In genomic region chr2:71220743-71221142, GRCh38 we compare ENCODE assay signal across 16 cellular contexts. TPM values are rescaled to one million over a fixed set of nuclear protein-coding genes. Genes with fewer than 3 reads are reported as not detected.
DNase-seq lines count a peak whose midpoint lies in the region; TF ChIP-seq lines count a peak whose summit lies in the region.
"Had no signal": no experiment of that assay in that cellular context is flagged by ENCODE, and none has a peak within 500 bp of the region (broad histone marks: within the 10 kb centered on the region; RNA-seq: fewer than 3 reads in every experiment).

No MANE protein-coding gene starts in this region.

- H3K9me3 Mint-ChIP-seq in MCF 10A (ENCODE audit: unreplicated experiment), result no peaks in the 10 kb centered on the region

- H2AFZ ChIP-seq in mammary epithelial cell (ENCODE audit: low read depth, low read length), result no peak overlapping the region

- CTCF ChIA-PET in mammary epithelial cell (lab: Charles Lee; ENCODE audit: low non-redundant PET), result no interaction called here
- CTCF ChIA-PET in MCF 10A (lab: Yijun Ruan, JAX), result interaction anchor here (0.6 to 6.3 kb wide), 11 partner anchors 10 to 184 kb away, joined by 3 to 53 read pairs (median 4); partner anchors contain the start of gene ZNF638
- CTCF ChIA-PET in HEK293T (lab: Yijun Ruan, JAX), result interaction anchor here (1.2 kb wide), 1 partner anchor 79 kb away, joined by 4 read pairs; no protein-coding TSS in a partner anchor

- in situ Hi-C loops in mammary epithelial cell (cut with MboI; ENCODE audit: low sequenced_read_pairs in 2 of 2) (no loop called here), SK-MEL-5 (cut with HindIII; ENCODE audit: low pct_unique_long_range_greater_than_20kb, low sequenced_read_pairs) (loop anchor here (10.0 kb wide), 1 partner anchor 74 kb away; no protein-coding TSS in a partner anchor)

- H3K4me1 ChIP-seq in mammary epithelial cell (ENCODE audit: insufficient read depth, low read length) (peaks cover 8% of the 10 kb centered on the region), spleen (peaks cover 0 to 16% (median 3%) of the 10 kb centered on the region in 6 donors)

- H3K4me3 Mint-ChIP-seq in MCF 10A (ENCODE audit: unreplicated experiment), result no peak overlapping the region

- no TSS peak for BruUV-seq in mammary epithelial cell (replicated peaks; lab: Mats Ljungman, UMichigan)
- BruUV-seq in MCF 10A (replicated peaks; lab: Mats Ljungman, UMichigan), result no TSS peak

- dilution Hi-C loops in mammary epithelial cell (cut with HindIII; ENCODE audit: low sequenced_read_pairs), result no loop called here

- H3K27me3 Mint-ChIP-seq in MCF 10A (ENCODE audit: insufficient read depth, unreplicated experiment), result no peaks in the 10 kb centered on the region

- peak; percentile 5 for DNase-seq in mammary epithelial cell
- DNase-seq in MCF 10A (ENCODE audit: unreplicated experiment), result no peak
- peak; percentile 19 for DNase-seq in SK-MEL-5 (ENCODE audit: low read depth, low spot score)
- peak; percentile 85 for DNase-seq in kidney tubule cell (ENCODE audit: low spot score)
- no peak for DNase-seq in activated CD4-positive, CD25-positive, alpha-beta regulatory T cell (lab: John Stamatoyannopoulos, UW)
- no peak for DNase-seq in HEK293T (ENCODE audit: extremely low spot score)
- no peak for DNase-seq in spleen
- DNase-seq: Kasumi-1, MG63, NCI-H2029, NCI-H2227 treated with DMSO at 0.1 percent for 48 hours, NCI-H69, SIG-M5, SK-N-SH, SW 1271 had no signal

- WGBS in mammary epithelial cell (ENCODE audit: low coverage, missing lambda C conversion rate), result 87% methylated on average over 2 of the region's 2 CpGs
- WGBS in spleen, 5 donors, result 85 to 92% (median 90%) methylated on average over 2 of the region's 2 CpGs

- peaks cover 12% of the 10 kb centered on the region for H3K4me1 Mint-ChIP-seq in MCF 10A (ENCODE audit: insufficient read depth, unreplicated experiment)

- POLR2A ChIA-PET in MCF 10A (lab: Yijun Ruan, JAX), result interaction anchor here (3.1 kb wide), 1 partner anchor 110 kb away, joined by 12 read pairs; the partner anchor contains the start of gene ZNF638
- POLR2A ChIA-PET in HEK293T (lab: Yijun Ruan, JAX), result no interaction called here

- no peak overlapping the region for H3K4me2 ChIP-seq in mammary epithelial cell (ENCODE audit: insufficient read depth, low read depth, low read length)
- H3K4me2 ChIP-seq: SK-N-SH had no signal

- H3K27ac Mint-ChIP-seq in MCF 10A (ENCODE audit: low read depth, unreplicated experiment), result no peak overlapping the region

- TF ChIP-seq POLR2A in spleen (IDR thresholded peaks at IDR 0.05), result no peak

- no peak overlapping the region for H3K9ac ChIP-seq in mammary epithelial cell (ENCODE audit: insufficient read depth, low read length)
- H3K9ac ChIP-seq: SK-N-SH had no signal

- no peaks in the 10 kb centered on the region for H3K9me3 ChIP-seq in mammary epithelial cell (replicated peaks; ENCODE audit: insufficient read depth, low read length)
- no peaks in the 10 kb centered on the region for H3K9me3 ChIP-seq in spleen
- H3K9me3 ChIP-seq: MG63, SK-N-SH had no signal

- no peak overlapping the region for H3K27ac ChIP-seq in mammary epithelial cell (ENCODE audit: insufficient read depth, low read depth, low read length)
- no peak overlapping the region for H3K27ac ChIP-seq in spleen

- H3K4me3 ChIP-seq in mammary epithelial cell (replicated peaks in 1 of 3; ENCODE audit: insufficient read depth in 1 of 3, low read depth in 2 of 3, low read length in 3 of 3) (no peak overlapping the region), spleen (no peak overlapping the region)
- H3K4me3 ChIP-seq: K562, MG63 had no signal

- H3K79me2 ChIP-seq in mammary epithelial cell (ENCODE audit: insufficient read depth, low read length), result no peaks in the 10 kb centered on the region

- intact Hi-C loops in mammary epithelial cell (cut with micrococcal nuclease) (no loop called here), MCF 10A (cut with micrococcal nuclease) (no loop called here), spleen (cut with DNase I; ENCODE audit: low total_unique reads) (no loop called here)

- no peaks in the 10 kb centered on the region for H4K20me1 ChIP-seq in mammary epithelial cell (ENCODE audit: insufficient read depth, low read length)

- no peaks in the 10 kb centered on the region for H3K36me3 Mint-ChIP-seq in MCF 10A (ENCODE audit: insufficient read depth, unreplicated experiment)

- H3K36me3 ChIP-seq in mammary epithelial cell (ENCODE audit: insufficient read depth, low read length) (no peaks in the 10 kb centered on the region), spleen (peaks cover 0 to 8% (median 0%) of the 10 kb centered on the region in 6 donors)
- H3K36me3 ChIP-seq: MG63 had no signal

- no peaks in the 10 kb centered on the region for H3K27me3 ChIP-seq in mammary epithelial cell (ENCODE audit: insufficient read depth, low read length)
- no peaks in the 10 kb centered on the region for H3K27me3 ChIP-seq in spleen (replicated peaks in 1 of 7)

- TF ChIP-seq CTCF in mammary epithelial cell (conservative IDR thresholded peaks at IDR 0.05 in 1 of 2, IDR thresholded peaks at IDR 0.05 in 1 of 2; ENCODE audit: extremely low read depth in 1 of 2, insufficient read depth in 1 of 2, low read depth in 1 of 2, low read length in 2 of 2), result no peak
- TF ChIP-seq CTCF in MCF 10A (IDR thresholded peaks at IDR 0.05; ENCODE audit: unreplicated experiment), result no peak
- no peak for TF ChIP-seq CTCF in spleen (IDR thresholded peaks at IDR 0.05 in 8 of 11, conservative IDR thresholded peaks at IDR 0.05 in 3 of 11)

TF ChIP-seq in HEK293T, 16 proteins besides CTCF, POLR2A, EP300 and RAD21:
- no peak for TF ChIP-seq BHLHE40 (IDR thresholded peaks at IDR 0.05; ENCODE audit: borderline replicate concordance)
- no peak for TF ChIP-seq NFRKB (IDR thresholded peaks at IDR 0.05)
- no peak for TF ChIP-seq FOXK2 (IDR thresholded peaks at IDR 0.05)
- no peak for TF ChIP-seq FOXM1 (IDR thresholded peaks at IDR 0.05; ENCODE audit: borderline replicate concordance)
TF ChIP-seq in HEK293T: peak in this region for 0.

RNA-seq across cellular contexts. Expression of gene PAIP2B, which starts 6.2 kb away (rescaled TPM):
- 1 to 10 TPM; 2.0 to 2.1 TPM for total RNA-seq in mammary epithelial cell
- 0.61 TPM for polyA plus RNA-seq in mammary epithelial cell
- polyA minus RNA-seq in mammary epithelial cell, result 0.21 TPM
- 1.4 and 1.8 TPM in 2 replicates for total RNA-seq in MCF 10A (2022)
- total RNA-seq in SK-MEL-5 (2014; rRNA removed; shearing (Covaris generic)), result 1.0 and 1.5 TPM in 2 replicates
- polyA plus RNA-seq in SK-MEL-5 (2015; cell fraction: cytosol; rRNA removed), result 1.5 TPM in 2 replicates
- 0.93 and 1.5 TPM in 2 replicates for polyA plus RNA-seq in SK-MEL-5 (2015; cell fraction: nucleus; rRNA removed)
- total RNA-seq in spleen, result 1 to 10 TPM; 2.8 to 6.9 (median 3.6) TPM
- polyA plus RNA-seq in spleen, result 1 to 10 TPM in 2 of 3 donors, under 1 TPM in 1; 0.93 to 1.4 (median 1.3) TPM

Comparison
In these comparisons a context has a peak if more than half of its experiments do, and no peak if none do; other contexts are left out.
1. DNase-seq: peak in mammary epithelial cell (single experiment), SK-MEL-5 (single experiment) and kidney tubule cell (single experiment); none in MCF 10A (single experiment), activated CD4-positive, CD25-positive, alpha-beta regulatory T cell (0 of 4), HEK293T (single experiment) and spleen (single experiment).